16 cellular contexts compared by ENCODE assay signal in the genomic region with DNA sequence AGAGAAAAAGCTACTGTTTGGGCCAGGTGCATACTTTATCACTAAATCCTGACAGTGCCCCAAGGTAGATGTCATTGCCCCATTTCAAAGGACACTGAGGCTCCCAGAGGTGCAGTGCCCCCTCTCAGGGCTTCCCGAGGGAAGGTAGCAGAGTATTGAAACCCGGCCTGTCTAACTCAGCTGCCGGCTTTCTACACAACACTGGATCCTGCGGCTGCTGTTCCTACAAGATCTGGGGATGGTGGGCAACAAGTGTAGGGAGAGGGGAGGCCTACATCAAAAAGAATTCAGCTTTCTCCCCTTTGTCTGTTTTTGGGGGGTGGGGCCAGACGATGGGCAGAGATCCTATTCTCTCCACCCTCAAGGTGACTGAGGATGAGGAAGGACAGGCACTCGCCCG.
DNase-seq lines count a peak whose midpoint lies in the region; ATAC-seq and TF ChIP-seq lines count a peak whose summit lies in the region.
"Had no signal": no experiment of that assay in that cellular context is flagged by ENCODE, and none has a peak within 500 bp of the region (broad histone marks: within the 10 kb centered on the region; RNA-seq: fewer than 3 reads in every experiment).

No MANE protein-coding gene starts in this region.

- H3K27ac ChIP-seq in heart left ventricle: peak overlapping the region in 8 of 12 donors; percentile 1 to 60 (median 50)
- H3K27ac ChIP-seq in neural progenitor cell: no peak overlapping the region
- peak overlapping the region; percentile 58 for H3K27ac ChIP-seq in substantia nigra (ENCODE audit: low read depth, low read length, poor library complexity, severe bottlenecking)

- WGBS in heart left ventricle, 4 donors: 75 to 81% (median 79%) methylated on average over 7 of the region's 7 CpGs

- intact Hi-C loops in heart left ventricle (cut with DNase I) (loop anchor here in 1 of 10 donors (10.0 kb wide), 1 partner anchor 297 kb away; no protein-coding TSS in a partner anchor), Right ventricle myocardium inferior (cut with DNase I) (no loop called here)

- H3K27me3 Mint-ChIP-seq in neural progenitor cell (ENCODE audit: insufficient read depth, low read depth): peaks cover 12% of the 10 kb centered on the region

- H3K79me2 ChIP-seq in neural progenitor cell (ENCODE audit: low read depth): no peaks in the 10 kb centered on the region

- H3K27ac Mint-ChIP-seq in neural progenitor cell: peak overlapping the region; percentile 79

- H3K36me3 ChIP-seq in heart left ventricle: no peaks in the 10 kb centered on the region
- no peaks in the 10 kb centered on the region for H3K36me3 ChIP-seq in neural progenitor cell

- H3K4me1 Mint-ChIP-seq in neural progenitor cell: peaks cover 10% of the 10 kb centered on the region

- no peaks in the 10 kb centered on the region for H3K36me3 Mint-ChIP-seq in neural progenitor cell

- H3K27me3 ChIP-seq in heart left ventricle: no peaks in the 10 kb centered on the region
- no peaks in the 10 kb centered on the region for H3K27me3 ChIP-seq in neural progenitor cell

- no peaks in the 10 kb centered on the region for H4K20me1 ChIP-seq in neural progenitor cell (ENCODE audit: low read depth)

- peaks cover 0 to 22% (median 2%) of the 10 kb centered on the region in 12 donors for H3K9me3 ChIP-seq in heart left ventricle
- peaks cover 5% of the 10 kb centered on the region for H3K9me3 ChIP-seq in neural progenitor cell (ENCODE audit: low read depth)

- TF ChIP-seq CTCF in heart left ventricle (IDR thresholded peaks at IDR 0.05): no peak
- no peak for TF ChIP-seq CTCF in neural progenitor cell (IDR thresholded peaks at IDR 0.05)

- no peak overlapping the region for H3K4me2 ChIP-seq in neural progenitor cell

- H2AFZ ChIP-seq in neural progenitor cell (replicated peaks): no peak overlapping the region

- ATAC-seq in heart left ventricle (peak in 1 of 4 donors; percentile 11), Right ventricle myocardium inferior (no peak), HG02884 (IDR thresholded peaks at IDR 0.05; ENCODE audit: unreplicated experiment) (no peak)
- ATAC-seq: Panc1 had no signal

- DNase-seq in heart left ventricle: peak in 1 of 5 donors; percentile 12
- no peak for DNase-seq in Right ventricle myocardium inferior (ENCODE audit: missing footprints)
- DNase-seq in neural progenitor cell (ENCODE audit: low spot score): no peak
- no peak for DNase-seq in substantia nigra (lab: John Stamatoyannopoulos, UW)
- DNase-seq in activated gamma-delta T cell (lab: John Stamatoyannopoulos, UW): no peak
- DNase-seq in NCI-H1694 treated with DMSO at 0.1 percent for 48 hours (lab: John Stamatoyannopoulos, UW): no peak
- DNase-seq in activated CD4-positive, alpha-beta T cell treated with anti-CD3 and anti-CD28 coated beads, Interleukin-2, amount 50 U/mL, for 48 hours: no peak
- DNase-seq: COR-L47, DMS153, EL, H7, NCI-H2029, NCI-H2171 treated with DMSO at 0.1 percent for 48 hours, NCI-H774 had no signal

- peaks cover 13% of the 10 kb centered on the region for H3K9me3 Mint-ChIP-seq in neural progenitor cell

- no peak overlapping the region for H3K4me3 Mint-ChIP-seq in neural progenitor cell

- H3K4me1 ChIP-seq in heart left ventricle: peaks cover 0 to 18% (median 11%) of the 10 kb centered on the region in 12 donors
- H3K4me1 ChIP-seq in neural progenitor cell: no peaks in the 10 kb centered on the region

- no peak overlapping the region for H3K9ac ChIP-seq in neural progenitor cell

- H3F3A ChIP-seq in neural progenitor cell (ENCODE audit: low read depth): no peaks in the 10 kb centered on the region

- TF ChIP-seq POLR2A in heart left ventricle (IDR thresholded peaks at IDR 0.05): no peak

- H3K4me3 ChIP-seq in heart left ventricle: no peak overlapping the region
- H3K4me3 ChIP-seq in neural progenitor cell: no peak overlapping the region
